In the genomic region with DNA sequence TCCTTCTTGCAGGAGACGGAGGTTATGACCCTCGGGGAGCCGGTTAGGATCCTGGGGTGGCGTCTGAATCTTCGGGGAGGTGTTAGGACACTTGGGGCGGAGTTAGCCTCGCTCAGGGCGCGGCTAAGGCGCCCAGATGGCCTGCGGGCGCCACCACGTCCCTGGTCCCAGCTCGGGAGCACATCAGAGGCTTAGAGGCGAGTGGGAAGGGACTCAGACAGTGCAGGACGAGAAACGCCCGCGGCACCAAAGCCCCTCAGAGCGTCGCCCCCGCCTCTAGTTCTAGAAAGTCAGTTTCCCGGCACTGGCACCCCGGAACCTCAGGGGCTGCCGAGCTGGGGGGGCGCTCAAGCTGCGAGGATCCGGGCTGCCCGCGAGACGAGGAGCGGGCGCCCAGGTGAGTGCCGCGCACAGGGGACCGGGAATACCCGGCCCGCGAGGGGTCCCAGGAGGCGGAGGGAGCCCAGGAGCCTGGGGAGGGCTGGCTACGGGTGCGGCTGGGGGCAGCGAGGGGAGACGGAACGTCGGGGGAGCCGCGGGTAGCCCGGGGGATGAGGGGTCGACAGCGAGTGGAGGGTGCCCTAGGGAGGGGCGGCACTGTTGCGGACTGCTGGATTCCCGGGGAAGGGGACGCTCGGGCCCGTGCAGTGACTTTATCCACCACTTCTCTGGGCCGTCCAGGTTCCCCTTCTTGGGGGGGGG, we compare ENCODE assay signal across 9 cellular contexts. TPM values are rescaled to one million over a fixed set of nuclear protein-coding genes. Genes with fewer than 3 reads are reported as not detected.
DNase-seq lines count a peak whose midpoint lies in the region; ATAC-seq, FAIRE-seq and TF ChIP-seq lines count a peak whose summit lies in the region.
"Had no signal": no experiment of that assay in that cellular context is flagged by ENCODE, and none has a peak within 500 bp of the region (broad histone marks: within the 10 kb centered on the region; RNA-seq: fewer than 3 reads in every experiment).

A gene (plus strand): TSS at position 153 of the 702 bp plus-strand sequence.

- CTCF ChIA-PET in GM12878 (lab: Yijun Ruan, JAX) = interaction anchor here (1.1 to 10.5 kb wide), 6 partner anchors 10 to 39 kb away, joined by 3 to 106 read pairs (median 8); no protein-coding TSS in a partner anchor

- TF ChIP-seq EP300 in GM12878 (IDR thresholded peaks at IDR 0.05; ENCODE audit: borderline replicate concordance in 1 of 2, control insufficient read depth in 1 of 2, low read depth in 2 of 2, low read length in 2 of 2) = no peak

- H3K27me3 ChIP-seq in H7 (ENCODE audit: control insufficient read depth, insufficient read depth, low read length) (peaks cover 45% of the 10 kb centered on the region), GM12878 (replicated peaks in 1 of 2; ENCODE audit: control insufficient read depth in 2 of 2, insufficient read depth in 2 of 2, low read length in 1 of 2) (peaks cover 3 to 7% of the 10 kb centered on the region in 2 experiments), mononuclear cell (ENCODE audit: insufficient read depth, low read length) (peaks cover 14% of the 10 kb centered on the region)

- under 1% methylated on average over 48 of the region's 58 CpGs for WGBS in GM12878 (ENCODE audit: insufficient coverage, insufficient replicate concordance, low lambda C conversion rate, missing lambda C conversion rate)

- DNase-seq in AG08395 (ENCODE audit: low spot score) = peak; percentile 17
- peak; percentile 86 for DNase-seq in H7
- DNase-seq in GM12878 (ENCODE audit: low read depth, low spot score) = no peak
- no peak for DNase-seq in amniotic stem cell (lab: John Stamatoyannopoulos, UW)
- DNase-seq in NCI-H1694 (lab: John Stamatoyannopoulos, UW) = no peak

- POLR2A ChIA-PET in GM12878 (lab: Charles Lee) = interaction anchor here (1.2 to 5.0 kb wide), 5 partner anchors 10 to 21 kb away, joined by 5 to 86 read pairs (median 17); no protein-coding TSS in a partner anchor

- no peaks in the 10 kb centered on the region; the same call in 1 of the 2 replicates for H4K20me1 ChIP-seq in GM12878 (ENCODE audit: control insufficient read depth, insufficient read depth)

- TF ChIP-seq POLR2A in GM12878 (IDR thresholded peaks at IDR 0.05; ENCODE audit: low read depth, low read length) = peak; percentile 55; the same call in 1 of the 2 replicates

- peak in 1 of 3 experiments; percentile 5; a peak in 1 of 6 replicates for TF ChIP-seq CTCF in GM12878 (IDR thresholded peaks at IDR 0.05 in 2 of 3, conservative IDR thresholded peaks at IDR 0.05 in 1 of 3; ENCODE audit: control insufficient read depth in 2 of 3, extremely low read depth in 1 of 3, insufficient read depth in 1 of 3, low read depth in 3 of 3, low read length in 3 of 3)

- in situ Hi-C loops in GM12878 (cut with MboI) = no loop called here

- peak within 1 kb of the TSS; percentile 43 for H2AFZ ChIP-seq in GM12878 (ENCODE audit: control insufficient read depth, low read depth, low read length)

- no peaks in the 10 kb centered on the region for H3K36me3 ChIP-seq in H7 (replicated peaks; ENCODE audit: control insufficient read depth, insufficient read depth, low read length)
- H3K36me3 ChIP-seq in GM12878 (ENCODE audit: control insufficient read depth in 2 of 2, insufficient read depth in 2 of 2, low read length in 1 of 2) = no peaks in the 10 kb centered on the region

- peak within 1 kb of the TSS; percentile 80 for H3K4me2 ChIP-seq in GM12878 (ENCODE audit: control insufficient read depth, insufficient read depth)

- peak within 1 kb of the TSS; percentile 64 for H3K27ac ChIP-seq in GM12878 (ENCODE audit: control insufficient read depth, insufficient read depth)

- FAIRE-seq in GM12878 (lab: Jason Lieb, UNC) = no peak

- no peaks in the 10 kb centered on the region; the same call in 2 of the 3 replicates for H3K9me3 ChIP-seq in GM12878 (replicated peaks; ENCODE audit: control insufficient read depth, insufficient read depth, low read length)
- H3K9me3 ChIP-seq in mononuclear cell (ENCODE audit: low read depth, low read length) = no peaks in the 10 kb centered on the region

- intact Hi-C loops in GM12878 (cut with micrococcal nuclease; ENCODE audit: unreplicated experiment) = loop anchor here (5.0 kb wide), 1 partner anchor 40 kb away; no protein-coding TSS in a partner anchor

- peaks cover 8% of the 10 kb centered on the region for H3K79me2 ChIP-seq in GM12878 (ENCODE audit: control insufficient read depth, insufficient read depth, low read length)

- SMC1A ChIA-PET in GM12878 (lab: Charles Lee; ENCODE audit: uncharacterized antibody, unreplicated experiment) = interaction anchor here (1.0 to 2.0 kb wide), 7 partner anchors 11 to 39 kb away, joined by 3 to 16 read pairs (median 3); no protein-coding TSS in a partner anchor

- peak within 1 kb of the TSS; percentile 61 for H3K4me3 ChIP-seq in H7 (ENCODE audit: insufficient read depth, low read depth, low read length)
- peak within 1 kb of the TSS; percentile 88 for H3K4me3 ChIP-seq in GM12878
- peak within 1 kb of the TSS; percentile 72 for H3K4me3 ChIP-seq in mononuclear cell (ENCODE audit: low read length)

- ATAC-seq in GM12878 (peak; percentile 85), HG03108 (IDR thresholded peaks at IDR 0.05; ENCODE audit: unreplicated experiment) (no peak), GM19395 (IDR thresholded peaks at IDR 0.05; ENCODE audit: unreplicated experiment) (no peak)

- H3K4me1 ChIP-seq in GM12878 (ENCODE audit: control insufficient read depth, insufficient read depth, low read length) (peaks cover 15% of the 10 kb centered on the region), mononuclear cell (ENCODE audit: insufficient read depth, low read length) (peaks cover 64% of the 10 kb centered on the region)

- RAD21 ChIA-PET in GM12878 (lab: Charles Lee; ENCODE audit: unreplicated experiment) = interaction anchor here (1.1 to 17.3 kb wide), 5 partner anchors 10 to 39 kb away, joined by 4 to 215 read pairs (median 19); no protein-coding TSS in a partner anchor

- H3K9ac ChIP-seq in GM12878 (ENCODE audit: control insufficient read depth, insufficient read depth, low read length) = peak within 1 kb of the TSS; percentile 75

- TSS peak; percentile 51 for BruUV-seq in GM12878 (replicated peaks; lab: Mats Ljungman, UMichigan)

- no peak for TF ChIP-seq RAD21 in GM12878 (IDR thresholded peaks at IDR 0.05; ENCODE audit: insufficient read depth, low read depth, low read length)

TF ChIP-seq in GM12878, 131 proteins besides CTCF, POLR2A, EP300 and RAD21 (continues in another document):
- TF ChIP-seq, protein P1, sequence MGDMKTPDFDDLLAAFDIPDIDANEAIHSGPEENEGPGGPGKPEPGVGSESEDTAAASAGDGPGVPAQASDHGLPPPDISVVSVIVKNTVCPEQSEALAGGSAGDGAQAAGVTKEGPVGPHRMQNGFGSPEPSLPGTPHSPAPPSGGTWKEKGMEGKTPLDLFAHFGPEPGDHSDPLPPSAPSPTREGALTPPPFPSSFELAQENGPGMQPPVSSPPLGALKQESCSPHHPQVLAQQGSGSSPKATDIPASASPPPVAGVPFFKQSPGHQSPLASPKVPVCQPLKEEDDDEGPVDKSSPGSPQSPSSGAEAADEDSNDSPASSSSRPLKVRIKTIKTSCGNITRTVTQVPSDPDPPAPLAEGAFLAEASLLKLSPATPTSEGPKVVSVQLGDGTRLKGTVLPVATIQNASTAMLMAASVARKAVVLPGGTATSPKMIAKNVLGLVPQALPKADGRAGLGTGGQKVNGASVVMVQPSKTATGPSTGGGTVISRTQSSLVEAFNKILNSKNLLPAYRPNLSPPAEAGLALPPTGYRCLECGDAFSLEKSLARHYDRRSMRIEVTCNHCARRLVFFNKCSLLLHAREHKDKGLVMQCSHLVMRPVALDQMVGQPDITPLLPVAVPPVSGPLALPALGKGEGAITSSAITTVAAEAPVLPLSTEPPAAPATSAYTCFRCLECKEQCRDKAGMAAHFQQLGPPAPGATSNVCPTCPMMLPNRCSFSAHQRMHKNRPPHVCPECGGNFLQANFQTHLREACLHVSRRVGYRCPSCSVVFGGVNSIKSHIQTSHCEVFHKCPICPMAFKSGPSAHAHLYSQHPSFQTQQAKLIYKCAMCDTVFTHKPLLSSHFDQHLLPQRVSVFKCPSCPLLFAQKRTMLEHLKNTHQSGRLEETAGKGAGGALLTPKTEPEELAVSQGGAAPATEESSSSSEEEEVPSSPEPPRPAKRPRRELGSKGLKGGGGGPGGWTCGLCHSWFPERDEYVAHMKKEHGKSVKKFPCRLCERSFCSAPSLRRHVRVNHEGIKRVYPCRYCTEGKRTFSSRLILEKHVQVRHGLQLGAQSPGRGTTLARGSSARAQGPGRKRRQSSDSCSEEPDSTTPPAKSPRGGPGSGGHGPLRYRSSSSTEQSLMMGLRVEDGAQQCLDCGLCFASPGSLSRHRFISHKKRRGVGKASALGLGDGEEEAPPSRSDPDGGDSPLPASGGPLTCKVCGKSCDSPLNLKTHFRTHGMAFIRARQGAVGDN (IDR thresholded peaks at IDR 0.05) = 0 out of 2 replicates have a peak, but pooled peaks have one; percentile 17
- TF ChIP-seq BHLHE40 (IDR thresholded peaks at IDR 0.05; ENCODE audit: borderline replicate concordance in 1 of 2, low read depth in 2 of 2, low read length in 1 of 2) = peak in 1 of 2 experiments; percentile 9; a peak in 1 of 4 replicates

RNA-seq across cellular contexts. Expression of the gene that starts here (rescaled TPM):
- total RNA-seq in H7 (2014; rRNA removed; shearing (Covaris generic)) = 0.70 and 0.76 TPM in 2 replicates
- total RNA-seq in GM12878 (2013; cell fraction: nucleolus; rRNA removed) = 123 and 135 TPM in 2 replicates
- total RNA-seq in GM12878 (2014; rRNA removed) (30.2 and 30.3 TPM in 2 replicates), GM12878 (2014; rRNA removed; fragmentation: Illumina TruSeq; extraction: Trizol) (20.5 TPM in 2 replicates), GM12878 (2021) (20.1 and 21.0 TPM in 2 replicates), mononuclear cell (52.4 TPM)
- 19.6 TPM for polyA plus RNA-seq in GM12878 (2011; ENCODE audit: low read depth)
- polyA plus RNA-seq in GM12878 (2011; rRNA removed) (1.5 and 3.0 TPM in 2 replicates), GM12878 (2014; fragmentation: Illumina TruSeq; extraction: Trizol) (22.5 and 25.2 TPM in 2 replicates), GM12878 (2014; fragmentation: Nextera tagmentation; extraction: Ambion mirVana) (1 to 10 TPM; 1.3 to 2.1 TPM), GM12878 (2014; rRNA removed) (25.0 and 26.7 TPM in 2 replicates), GM12878 (2016; fragmentation: Nextera tagmentation; extraction: Ambion mirVana) (10 to 100 TPM; 16.5 to 16.8 TPM)
- polyA plus RNA-seq in GM12878 (2011; cell fraction: cytosol; rRNA removed) = 2.9 and 3.0 TPM in 2 replicates
- polyA plus RNA-seq in GM12878 (2011; cell fraction: nucleus; rRNA removed) = 2.5 and 2.9 TPM in 2 replicates
- 31.1 and 39.4 TPM in 2 replicates for polyA plus RNA-seq in GM12878 (2012)
- polyA minus RNA-seq in GM12878 (2011; rRNA and poly(A)+ RNA removed) = 1.5 and 3.7 TPM in 2 replicates
- polyA minus RNA-seq in GM12878 (2011; cell fraction: cytosol; rRNA and poly(A)+ RNA removed) = not detected in 2 replicates
- 0.97 and 1.2 TPM in 2 replicates for polyA minus RNA-seq in GM12878 (2011; cell fraction: nucleus; rRNA and poly(A)+ RNA removed)
- total RNA-seq: renal cortical epithelial cell had no signal

Comparison
In these comparisons a context has a peak if more than half of its experiments do, and no peak if none do; other contexts are left out.
1. RNA of the gene that starts here (total RNA-seq): 52.4 TPM in mononuclear cell (single experiment) and 20.1 to 135 TPM in GM12878; 0.70 to 0.76 TPM in H7; every median in the first group is over 10 times any median in the second.
2. Peak in DNase-seq and H3K4me3 ChIP-seq in H7; RNA of the gene not detected or under 1 TPM.
3. Peak in every context shown above with its lines, with median percentiles within 50 percentile points of each other: H3K4me3 ChIP-seq.